ENCODE assay signal across 1 cellular context in genomic region chr15:55407949-55408766, GRCh38.
A peak's percentile ranks its signal among the peaks of the same experiment; 100 is the strongest.
TF ChIP-seq lines count a peak whose summit lies in the region.

Gene CCPG1, minus strand, starts transcription at chr15:55408359. Its CDS starts 18,935 bp downstream, at chr15:55389424.
A gene with protein sequence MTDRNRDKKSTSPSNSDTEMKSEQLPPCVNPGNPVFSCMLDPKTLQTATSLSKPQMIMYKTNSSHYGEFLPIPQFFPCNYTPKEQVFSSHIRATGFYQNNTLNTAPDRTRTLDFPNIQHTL (plus strand): TSS chr15:55408495. CDS start chr15:55408769, 274 bp downstream.

TF ChIP-seq in HepG2, 621 proteins besides CTCF, POLR2A, EP300 and RAD21 (continued from another document and continues in another):
- TF ChIP-seq, protein P1, sequence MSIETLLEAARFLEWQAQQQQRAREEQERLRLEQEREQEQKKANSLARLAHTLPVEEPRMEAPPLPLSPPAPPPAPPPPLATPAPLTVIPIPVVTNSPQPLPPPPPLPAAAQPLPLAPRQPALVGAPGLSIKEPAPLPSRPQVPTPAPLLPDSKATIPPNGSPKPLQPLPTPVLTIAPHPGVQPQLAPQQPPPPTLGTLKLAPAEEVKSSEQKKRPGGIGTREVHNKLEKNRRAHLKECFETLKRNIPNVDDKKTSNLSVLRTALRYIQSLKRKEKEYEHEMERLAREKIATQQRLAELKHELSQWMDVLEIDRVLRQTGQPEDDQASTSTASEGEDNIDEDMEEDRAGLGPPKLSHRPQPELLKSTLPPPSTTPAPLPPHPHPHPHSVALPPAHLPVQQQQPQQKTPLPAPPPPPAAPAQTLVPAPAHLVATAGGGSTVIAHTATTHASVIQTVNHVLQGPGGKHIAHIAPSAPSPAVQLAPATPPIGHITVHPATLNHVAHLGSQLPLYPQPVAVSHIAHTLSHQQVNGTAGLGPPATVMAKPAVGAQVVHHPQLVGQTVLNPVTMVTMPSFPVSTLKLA (IDR thresholded peaks at IDR 0.05): no peak; the same call in 1 of the 2 replicates
- TF ChIP-seq TOPORS (CRISPR knock-in tag; IDR thresholded peaks at IDR 0.05): 0 out of 2 replicates have a peak, but pooled peaks have one; percentile 12
- TF ChIP-seq MIER2 (CRISPR knock-in tag; IDR thresholded peaks at IDR 0.05): no peak
- peak; percentile 74; the same call in 1 of the 2 replicates for TF ChIP-seq ZNF710 (CRISPR knock-in tag; IDR thresholded peaks at IDR 0.05; ENCODE audit: borderline replicate concordance)
- TF ChIP-seq FIP1L1 (IDR thresholded peaks at IDR 0.05; ENCODE audit: borderline replicate concordance, insufficient read depth, low read depth, low read length): no peak
- TF ChIP-seq, protein P2, sequence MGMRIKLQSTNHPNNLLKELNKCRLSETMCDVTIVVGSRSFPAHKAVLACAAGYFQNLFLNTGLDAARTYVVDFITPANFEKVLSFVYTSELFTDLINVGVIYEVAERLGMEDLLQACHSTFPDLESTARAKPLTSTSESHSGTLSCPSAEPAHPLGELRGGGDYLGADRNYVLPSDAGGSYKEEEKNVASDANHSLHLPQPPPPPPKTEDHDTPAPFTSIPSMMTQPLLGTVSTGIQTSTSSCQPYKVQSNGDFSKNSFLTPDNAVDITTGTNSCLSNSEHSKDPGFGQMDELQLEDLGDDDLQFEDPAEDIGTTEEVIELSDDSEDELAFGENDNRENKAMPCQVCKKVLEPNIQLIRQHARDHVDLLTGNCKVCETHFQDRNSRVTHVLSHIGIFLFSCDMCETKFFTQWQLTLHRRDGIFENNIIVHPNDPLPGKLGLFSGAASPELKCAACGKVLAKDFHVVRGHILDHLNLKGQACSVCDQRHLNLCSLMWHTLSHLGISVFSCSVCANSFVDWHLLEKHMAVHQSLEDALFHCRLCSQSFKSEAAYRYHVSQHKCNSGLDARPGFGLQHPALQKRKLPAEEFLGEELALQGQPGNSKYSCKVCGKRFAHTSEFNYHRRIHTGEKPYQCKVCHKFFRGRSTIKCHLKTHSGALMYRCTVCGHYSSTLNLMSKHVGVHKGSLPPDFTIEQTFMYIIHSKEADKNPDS (CRISPR knock-in tag; IDR thresholded peaks at IDR 0.05): 0 out of 2 replicates have a peak, but pooled peaks have one; percentile 22
- no peak for TF ChIP-seq SMAD9 (CRISPR knock-in tag; IDR thresholded peaks at IDR 0.05)
- peak; percentile 82; the same call in 1 of the 2 replicates for TF ChIP-seq TFAP4 (IDR thresholded peaks at IDR 0.05; ENCODE audit: borderline replicate concordance, low read depth)
- TF ChIP-seq DR1 (CRISPR knock-in tag; IDR thresholded peaks at IDR 0.05): peak; percentile 72
- TF ChIP-seq NCOA1 (CRISPR knock-in tag; IDR thresholded peaks at IDR 0.05): peak; percentile 50; the same call in 1 of the 2 replicates
- TF ChIP-seq CEBPZ (IDR thresholded peaks at IDR 0.05; ENCODE audit: low read length): no peak
- TF ChIP-seq MAF1 (CRISPR knock-in tag; IDR thresholded peaks at IDR 0.05; ENCODE audit: borderline replicate concordance): no peak
- TF ChIP-seq STAT5B (CRISPR knock-in tag; IDR thresholded peaks at IDR 0.05): no peak
- TF ChIP-seq NRL (CRISPR knock-in tag; IDR thresholded peaks at IDR 0.05; ENCODE audit: borderline replicate concordance): no peak
- no peak for TF ChIP-seq CCAR2 (optimal IDR thresholded peaks at IDR 0.05; ENCODE audit: low read depth, low read length)
- no peak for TF ChIP-seq ZNF432 (CRISPR knock-in tag; IDR thresholded peaks at IDR 0.05; ENCODE audit: borderline replicate concordance)
- TF ChIP-seq ZBTB20 (CRISPR knock-in tag; IDR thresholded peaks at IDR 0.05; ENCODE audit: borderline replicate concordance, low read depth): no peak
- TF ChIP-seq ZNF446 (CRISPR knock-in tag; IDR thresholded peaks at IDR 0.05): no peak
- TF ChIP-seq RXRB (CRISPR knock-in tag; IDR thresholded peaks at IDR 0.05; ENCODE audit: borderline replicate concordance): 0 out of 2 replicates have a peak, but pooled peaks have one; percentile 43
- TF ChIP-seq, protein P3, sequence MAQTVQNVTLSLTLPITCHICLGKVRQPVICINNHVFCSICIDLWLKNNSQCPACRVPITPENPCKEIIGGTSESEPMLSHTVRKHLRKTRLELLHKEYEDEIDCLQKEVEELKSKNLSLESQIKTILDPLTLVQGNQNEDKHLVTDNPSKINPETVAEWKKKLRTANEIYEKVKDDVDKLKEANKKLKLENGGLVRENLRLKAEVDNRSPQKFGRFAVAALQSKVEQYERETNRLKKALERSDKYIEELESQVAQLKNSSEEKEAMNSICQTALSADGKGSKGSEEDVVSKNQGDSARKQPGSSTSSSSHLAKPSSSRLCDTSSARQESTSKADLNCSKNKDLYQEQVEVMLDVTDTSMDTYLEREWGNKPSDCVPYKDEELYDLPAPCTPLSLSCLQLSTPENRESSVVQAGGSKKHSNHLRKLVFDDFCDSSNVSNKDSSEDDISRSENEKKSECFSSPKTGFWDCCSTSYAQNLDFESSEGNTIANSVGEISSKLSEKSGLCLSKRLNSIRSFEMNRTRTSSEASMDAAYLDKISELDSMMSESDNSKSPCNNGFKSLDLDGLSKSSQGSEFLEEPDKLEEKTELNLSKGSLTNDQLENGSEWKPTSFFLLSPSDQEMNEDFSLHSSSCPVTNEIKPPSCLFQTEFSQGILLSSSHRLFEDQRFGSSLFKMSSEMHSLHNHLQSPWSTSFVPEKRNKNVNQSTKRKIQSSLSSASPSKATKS (CRISPR knock-in tag; IDR thresholded peaks at IDR 0.05): no peak
- no peak for TF ChIP-seq HNF4G (IDR thresholded peaks at IDR 0.05; ENCODE audit: borderline replicate concordance, low read depth, low read length)
- TF ChIP-seq HNF4G (CRISPR knock-in tag; IDR thresholded peaks at IDR 0.05; ENCODE audit: borderline replicate concordance, low read depth): 0 out of 2 replicates have a peak, but pooled peaks have one; percentile 44
- no peak for TF ChIP-seq ZMAT5 (CRISPR knock-in tag; IDR thresholded peaks at IDR 0.05; ENCODE audit: borderline replicate concordance, low read depth)
- no peak; the same call in 1 of the 2 replicates for TF ChIP-seq GFI1 (CRISPR knock-in tag; IDR thresholded peaks at IDR 0.05; ENCODE audit: borderline replicate concordance)
- TF ChIP-seq ZFP36 (IDR thresholded peaks at IDR 0.05; ENCODE audit: borderline replicate concordance, low read depth, low read length, partially characterized antibody): no peak
- TF ChIP-seq ZNF569 (CRISPR knock-in tag; IDR thresholded peaks at IDR 0.05; ENCODE audit: borderline replicate concordance): peak; percentile 74; the same call in 1 of the 2 replicates
- no peak for TF ChIP-seq FOSL1 (CRISPR knock-in tag; IDR thresholded peaks at IDR 0.05; ENCODE audit: borderline replicate concordance)
- TF ChIP-seq, protein P4, sequence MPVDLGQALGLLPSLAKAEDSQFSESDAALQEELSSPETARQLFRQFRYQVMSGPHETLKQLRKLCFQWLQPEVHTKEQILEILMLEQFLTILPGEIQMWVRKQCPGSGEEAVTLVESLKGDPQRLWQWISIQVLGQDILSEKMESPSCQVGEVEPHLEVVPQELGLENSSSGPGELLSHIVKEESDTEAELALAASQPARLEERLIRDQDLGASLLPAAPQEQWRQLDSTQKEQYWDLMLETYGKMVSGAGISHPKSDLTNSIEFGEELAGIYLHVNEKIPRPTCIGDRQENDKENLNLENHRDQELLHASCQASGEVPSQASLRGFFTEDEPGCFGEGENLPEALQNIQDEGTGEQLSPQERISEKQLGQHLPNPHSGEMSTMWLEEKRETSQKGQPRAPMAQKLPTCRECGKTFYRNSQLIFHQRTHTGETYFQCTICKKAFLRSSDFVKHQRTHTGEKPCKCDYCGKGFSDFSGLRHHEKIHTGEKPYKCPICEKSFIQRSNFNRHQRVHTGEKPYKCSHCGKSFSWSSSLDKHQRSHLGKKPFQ (CRISPR knock-in tag; IDR thresholded peaks at IDR 0.05; ENCODE audit: insufficient replicate concordance): no peak
- no peak for TF ChIP-seq ZNF256 (CRISPR knock-in tag; conservative IDR thresholded peaks at IDR 0.05)
- TF ChIP-seq ZNF788 (CRISPR knock-in tag; IDR thresholded peaks at IDR 0.05; ENCODE audit: borderline replicate concordance): peak; percentile 23; the same call in 1 of the 2 replicates
- TF ChIP-seq, protein P5, sequence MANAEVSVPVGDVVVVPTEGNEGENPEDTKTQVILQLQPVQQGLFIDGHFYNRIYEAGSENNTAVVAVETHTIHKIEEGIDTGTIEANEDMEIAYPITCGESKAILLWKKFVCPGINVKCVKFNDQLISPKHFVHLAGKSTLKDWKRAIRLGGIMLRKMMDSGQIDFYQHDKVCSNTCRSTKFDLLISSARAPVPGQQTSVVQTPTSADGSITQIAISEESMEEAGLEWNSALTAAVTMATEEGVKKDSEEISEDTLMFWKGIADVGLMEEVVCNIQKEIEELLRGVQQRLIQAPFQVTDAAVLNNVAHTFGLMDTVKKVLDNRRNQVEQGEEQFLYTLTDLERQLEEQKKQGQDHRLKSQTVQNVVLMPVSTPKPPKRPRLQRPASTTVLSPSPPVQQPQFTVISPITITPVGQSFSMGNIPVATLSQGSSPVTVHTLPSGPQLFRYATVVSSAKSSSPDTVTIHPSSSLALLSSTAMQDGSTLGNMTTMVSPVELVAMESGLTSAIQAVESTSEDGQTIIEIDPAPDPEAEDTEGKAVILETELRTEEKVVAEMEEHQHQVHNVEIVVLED (CRISPR knock-in tag; IDR thresholded peaks at IDR 0.05; ENCODE audit: borderline replicate concordance): peak; percentile 86
- TF ChIP-seq ZNF629 (CRISPR knock-in tag; conservative IDR thresholded peaks at IDR 0.05): no peak
- peak; percentile 65 for TF ChIP-seq AGO1 (IDR thresholded peaks at IDR 0.05; ENCODE audit: low read depth, low read length, poor library complexity, severe bottlenecking)
- no peak for TF ChIP-seq PBX2 (CRISPR knock-in tag; IDR thresholded peaks at IDR 0.05)
- peak; percentile 33; the same call in 1 of the 2 replicates for TF ChIP-seq MTF2 (CRISPR knock-in tag; IDR thresholded peaks at IDR 0.05; ENCODE audit: borderline replicate concordance)
- TF ChIP-seq ZNF333 (CRISPR knock-in tag; IDR thresholded peaks at IDR 0.05; ENCODE audit: borderline replicate concordance): no peak
- TF ChIP-seq NR2C2 (CRISPR knock-in tag; IDR thresholded peaks at IDR 0.05; ENCODE audit: borderline replicate concordance): peak; percentile 48; the same call in 1 of the 2 replicates
- TF ChIP-seq PCBP1 (IDR thresholded peaks at IDR 0.05; ENCODE audit: borderline replicate concordance, low read depth, low read length): no peak
- peak; percentile 97 for TF ChIP-seq TBX2 (CRISPR knock-in tag; IDR thresholded peaks at IDR 0.05; ENCODE audit: borderline replicate concordance)
